In genomic region chr11:62499311-62499956, GRCh38 we compare ENCODE assay signal across 8 cellular contexts. TPM values are rescaled to one million over a fixed set of nuclear protein-coding genes. Genes with fewer than 3 reads are reported as not detected.
DNase-seq lines count a peak whose midpoint lies in the region; ATAC-seq and TF ChIP-seq lines count a peak whose summit lies in the region.
"Not testable (repeated sequence)": the region's sequence is repeated elsewhere in the genome, so short reads cannot be mapped to it uniquely, and the experiment has no call there.

No MANE protein-coding gene starts in this region.

- DNase-seq in DMS153 (lab: John Stamatoyannopoulos, UW) (peak; percentile 57), HS-5 (ENCODE audit: low read depth) (peak; percentile 25), NCI-H2171 treated with DMSO at 0.1 percent for 48 hours (lab: John Stamatoyannopoulos, UW) (peak; percentile 38), heart right ventricle (peak; percentile 54 to 63), osteoblast (ENCODE audit: insufficient read length, low spot score, missing footprints) (peak; percentile 89)
- DNase-seq in T-helper 17 cell; type B pancreatic cell (ENCODE audit: extremely low spot score, unreplicated experiment): not testable (repeated sequence)

- intact Hi-C loops in dendritic cell treated with granulocyte-macrophage colony-stimulating factor and Interleukin-4, amounts not matched to agents 40 ng/mL and 50 ng/mL, for 4 days (cut with micrococcal nuclease) = loop anchor here (5.0 kb wide), 2 partner anchors 37 to 43 kb away; no protein-coding TSS in a partner anchor
- intact Hi-C loops in heart right ventricle (cut with DNase I) = loop anchor here in 3 of 10 donors (5.0 kb wide), 3 partner anchors 52 to 63 kb away; no protein-coding TSS in a partner anchor

- H3K27ac Mint-ChIP-seq in T-helper 17 cell (peak overlapping the region; percentile 69), type B pancreatic cell (peak overlapping the region; percentile 98)
- peak overlapping the region; percentile 61 for H3K27ac Mint-ChIP-seq in dendritic cell treated with granulocyte-macrophage colony-stimulating factor and Interleukin-4, amounts not matched to agents 40 ng/mL and 50 ng/mL, for 4 days

- not testable (repeated sequence) for TF ChIP-seq CTCF in heart right ventricle (IDR thresholded peaks at IDR 0.05); osteoblast (IDR thresholded peaks at IDR 0.05; ENCODE audit: extremely low read depth, low read depth, low read length); type B pancreatic cell (conservative IDR thresholded peaks at IDR 0.05)

- H3K4me1 Mint-ChIP-seq in T-helper 17 cell (peaks cover 22% of the 10 kb centered on the region), type B pancreatic cell (ENCODE audit: unreplicated experiment) (peaks cover 46% of the 10 kb centered on the region)
- peaks cover 66% of the 10 kb centered on the region for H3K4me1 Mint-ChIP-seq in dendritic cell treated with granulocyte-macrophage colony-stimulating factor and Interleukin-4, amounts not matched to agents 40 ng/mL and 50 ng/mL, for 4 days (ENCODE audit: low read depth)

- peak overlapping the region in 8 of 10 donors; percentile 16 to 89 (median 56) for H3K27ac ChIP-seq in heart right ventricle
- H3K27ac ChIP-seq in osteoblast (ENCODE audit: low read depth, low read length) = peak overlapping the region; percentile 40

- H3K36me3 Mint-ChIP-seq in T-helper 17 cell (ENCODE audit: low read depth); dendritic cell treated with granulocyte-macrophage colony-stimulating factor and Interleukin-4, amounts not matched to agents 40 ng/mL and 50 ng/mL, for 4 days (ENCODE audit: low read depth); type B pancreatic cell: not testable (repeated sequence)

- H3K4me3 ChIP-seq in heart right ventricle; osteoblast (ENCODE audit: insufficient read depth, low read length): not testable (repeated sequence)

- not testable (repeated sequence) for H3K9me3 Mint-ChIP-seq in dendritic cell treated with granulocyte-macrophage colony-stimulating factor and Interleukin-4, amounts not matched to agents 40 ng/mL and 50 ng/mL, for 4 days; type B pancreatic cell

- not testable (repeated sequence) for H3K27me3 Mint-ChIP-seq in T-helper 17 cell; dendritic cell treated with granulocyte-macrophage colony-stimulating factor and Interleukin-4, amounts not matched to agents 40 ng/mL and 50 ng/mL, for 4 days; type B pancreatic cell

- not testable (repeated sequence) for H3K9me3 ChIP-seq in T-helper 17 cell (ENCODE audit: control insufficient read depth, low read length, poor library complexity, severe bottlenecking); heart right ventricle; osteoblast (ENCODE audit: low read depth, low read length)

- H4K20me1 ChIP-seq in osteoblast (ENCODE audit: insufficient read depth, low read length) = not testable (repeated sequence)

- peak overlapping the region; percentile 57 for H2AFZ ChIP-seq in osteoblast (ENCODE audit: low read length)

- ATAC-seq in T-helper 17 cell = peak; percentile 11
- ATAC-seq in heart right ventricle = peak; percentile 27 to 81 (median 52)

- H3K4me1 ChIP-seq in heart right ventricle = peaks cover 4 to 73% (median 53%) of the 10 kb centered on the region in 9 donors
- peaks cover 23% of the 10 kb centered on the region for H3K4me1 ChIP-seq in osteoblast (ENCODE audit: insufficient read depth, low read length)

- not testable (repeated sequence) for H3K4me3 Mint-ChIP-seq in T-helper 17 cell; dendritic cell treated with granulocyte-macrophage colony-stimulating factor and Interleukin-4, amounts not matched to agents 40 ng/mL and 50 ng/mL, for 4 days; type B pancreatic cell

- not testable (repeated sequence) for H3K36me3 ChIP-seq in heart right ventricle; osteoblast (ENCODE audit: insufficient read depth, low read length)

- 74 to 86% methylated on average over 17 of the region's 17 CpGs for WGBS in heart right ventricle, 2 donors

- not testable (repeated sequence) for H3K27me3 ChIP-seq in heart right ventricle; osteoblast (ENCODE audit: insufficient read depth, low read length)

- H3K79me2 ChIP-seq in osteoblast (ENCODE audit: insufficient read depth, low read length) = not testable (repeated sequence)

- H3K4me2 ChIP-seq in osteoblast (ENCODE audit: insufficient read depth, low read length) = peak overlapping the region; percentile 1

RNA-seq across cellular contexts. Expression of gene AHNAK, which starts 47.2 kb away (rescaled TPM):
- total RNA-seq in T-helper 17 cell (100 to 1,000 TPM; 692 to 863 TPM), heart right ventricle (100 to 1,000 TPM; 259 to 447 (median 386) TPM), osteoblast (646 and 720 TPM in 2 replicates), type B pancreatic cell (ENCODE audit: low replicate concordance) (302 and 656 TPM in 2 replicates)
- polyA plus RNA-seq in heart right ventricle = 100 to 1,000 TPM; 101 to 113 TPM
